In genomic region chr3:62723171-62723570, GRCh38 we compare ENCODE assay signal across 2 cellular contexts.
TF ChIP-seq lines count a peak whose summit lies in the region.

No MANE protein-coding gene starts in this region.

TF ChIP-seq in SK-N-SH, 30 proteins besides CTCF, POLR2A, EP300 and RAD21 (continued from another document):
- TF ChIP-seq YY1 (IDR thresholded peaks at IDR 0.05; ENCODE audit: low read depth) (no peak), JUND (IDR thresholded peaks at IDR 0.05) (no peak), NFIC (IDR thresholded peaks at IDR 0.05; ENCODE audit: borderline replicate concordance) (no peak)

TF ChIP-seq in SK-N-SH treated with all-trans-retinoic acid at 6 μM for 48 hours, 23 proteins besides CTCF, POLR2A, EP300 and RAD21 (continued from another document):
- TF ChIP-seq CREB5 (CRISPR knock-in tag; IDR thresholded peaks at IDR 0.05; ENCODE audit: low read depth) (no peak), CSRNP3 (CRISPR knock-in tag; IDR thresholded peaks at IDR 0.05) (no peak)
